ENCODE assay signal across 13 cellular contexts in genomic region chr1:1826356-1827088, GRCh38. TPM values are rescaled to one million over a fixed set of nuclear protein-coding genes. Genes with fewer than 3 reads are reported as not detected.
DNase-seq lines count a peak whose midpoint lies in the region; ATAC-seq, FAIRE-seq and TF ChIP-seq lines count a peak whose summit lies in the region.
"Had no signal": no experiment of that assay in that cellular context is flagged by ENCODE, and none has a peak within 500 bp of the region (broad histone marks: within the 10 kb centered on the region; RNA-seq: fewer than 3 reads in every experiment).

No MANE protein-coding gene starts in this region.

- no peaks in the 10 kb centered on the region for H3K9me3 Mint-ChIP-seq in activated T-helper 17 cell treated with anti-CD3 and anti-CD28 coated beads, Interleukin-2, amount 50 U/mL, for 72 hours

- FAIRE-seq in GM19239 (lab: Jason Lieb, UNC): peak; percentile 26

- TF ChIP-seq CTCF in A673 (conservative IDR thresholded peaks at IDR 0.05; ENCODE audit: low read depth, low read length) (no peak), left lung (IDR thresholded peaks at IDR 0.05) (no peak), breast epithelium (IDR thresholded peaks at IDR 0.05) (no peak), omental fat pad (IDR thresholded peaks at IDR 0.05) (no peak)

- peaks cover 73% of the 10 kb centered on the region for H3K36me3 Mint-ChIP-seq in activated T-helper 17 cell treated with anti-CD3 and anti-CD28 coated beads, Interleukin-2, amount 50 U/mL, for 72 hours (ENCODE audit: low read depth)

- H3K36me3 ChIP-seq in A673 (ENCODE audit: insufficient read depth, low read length, poor library complexity, severe bottlenecking): peaks cover 42% of the 10 kb centered on the region
- peaks cover 0 to 66% of the 10 kb centered on the region in 2 donors for H3K36me3 ChIP-seq in left lung
- H3K36me3 ChIP-seq in breast epithelium: no peaks in the 10 kb centered on the region

- H3K4me1 Mint-ChIP-seq in activated T-helper 17 cell treated with anti-CD3 and anti-CD28 coated beads, Interleukin-2, amount 50 U/mL, for 72 hours: peaks cover 23% of the 10 kb centered on the region

- H3K27me3 Mint-ChIP-seq in activated T-helper 17 cell treated with anti-CD3 and anti-CD28 coated beads, Interleukin-2, amount 50 U/mL, for 72 hours: no peaks in the 10 kb centered on the region

- peaks cover 26% of the 10 kb centered on the region for H3K4me1 ChIP-seq in A673 (ENCODE audit: insufficient read depth, low read length, poor library complexity, severe bottlenecking)
- peaks cover 0 to 16% of the 10 kb centered on the region in 2 donors for H3K4me1 ChIP-seq in left lung
- H3K4me1 ChIP-seq in breast epithelium: no peaks in the 10 kb centered on the region

- BruUV-seq in A673 (replicated peaks; lab: Mats Ljungman, UMichigan): no TSS peak

- DNase-seq in A673 (ENCODE audit: low spot score) (peak; percentile 74), GM19239 (ENCODE audit: insufficient read length, low spot score) (no peak), left lung (no peak), middle frontal gyrus (ENCODE audit: extremely low spot score, low spot score) (no peak), breast epithelium (ENCODE audit: low spot score in 2 of 2) (no peak), omental fat pad (ENCODE audit: low spot score) (no peak)
- DNase-seq: central memory CD4-positive, alpha-beta T cell; COR-L47; heart left ventricle; NCI-H510A had no signal

- H3K27ac Mint-ChIP-seq in activated T-helper 17 cell treated with anti-CD3 and anti-CD28 coated beads, Interleukin-2, amount 50 U/mL, for 72 hours: peak overlapping the region; percentile 34

- intact Hi-C loops in A673 (cut with micrococcal nuclease; ENCODE audit: unreplicated experiment): no loop called here
- intact Hi-C loops in left lung (cut with DNase I): no loop called here
- intact Hi-C loops in breast epithelium (cut with DNase I; ENCODE audit: low total_unique reads): no loop called here

- H3K27me3 ChIP-seq in A673 (replicated peaks; ENCODE audit: insufficient read depth, low read depth, low read length, poor library complexity) (no peaks in the 10 kb centered on the region), left lung (no peaks in the 10 kb centered on the region), breast epithelium (no peaks in the 10 kb centered on the region)
- H3K27me3 ChIP-seq: heart left ventricle had no signal

- CTCF ChIA-PET in A673 (lab: Charles Lee): interaction anchor here (1.5 kb wide), 1 partner anchor 82 kb away, joined by 4 read pairs; no protein-coding TSS in a partner anchor

- POLR2A ChIA-PET in A673 (lab: Charles Lee; ENCODE audit: low non-redundant PET): no interaction called here

- H3K9me3 ChIP-seq in A673 (ENCODE audit: low read depth, low read length, poor library complexity, severe bottlenecking) (no peaks in the 10 kb centered on the region), left lung (no peaks in the 10 kb centered on the region), breast epithelium (no peaks in the 10 kb centered on the region)
- H3K9me3 ChIP-seq: heart left ventricle had no signal

- H3K4me3 ChIP-seq in A673 (ENCODE audit: low read depth, low read length, poor library complexity, severe bottlenecking): no peak overlapping the region
- no peak overlapping the region for H3K4me3 ChIP-seq in left lung
- no peak overlapping the region for H3K4me3 ChIP-seq in breast epithelium
- H3K4me3 ChIP-seq: heart left ventricle had no signal

- no peak for ATAC-seq in activated T-helper 17 cell treated with anti-CD3 and anti-CD28 coated beads, Interleukin-2, amount 50 U/mL, for 72 hours (replicated peaks)
- peak; percentile 55 for ATAC-seq in left lung
- ATAC-seq in GM21367 (IDR thresholded peaks at IDR 0.05; ENCODE audit: unreplicated experiment): no peak
- ATAC-seq in omental fat pad (ENCODE audit: low FRiP score): no peak
- ATAC-seq: heart left ventricle had no signal

- peak overlapping the region; percentile 63 for H3K27ac ChIP-seq in A673 (ENCODE audit: low read depth, low read length, poor library complexity, severe bottlenecking)
- H3K27ac ChIP-seq in left lung: no peak overlapping the region
- H3K27ac ChIP-seq in breast epithelium: no peak overlapping the region
- H3K27ac ChIP-seq: KMS-11 had no signal

- TF ChIP-seq POLR2A in breast epithelium (IDR thresholded peaks at IDR 0.05): no peak

- H3K4me3 Mint-ChIP-seq in activated T-helper 17 cell treated with anti-CD3 and anti-CD28 coated beads, Interleukin-2, amount 50 U/mL, for 72 hours: no peak overlapping the region

RNA-seq across cellular contexts. Expression of gene NADK, which starts 48.3 kb away (rescaled TPM):
- total RNA-seq in A673 (2021): 81.3 and 86.2 TPM in 2 replicates
- total RNA-seq in activated T-helper 17 cell treated with anti-CD3 and anti-CD28 coated beads, Interleukin-2, amount 50 U/mL, for 72 hours: 10 to 100 TPM; 39.0 to 90.2 TPM
- 100 to 1,000 TPM in 1 of 2 donors, 10 to 100 TPM in 1; 82.3 to 126 TPM for total RNA-seq in left lung
- 10 to 100 TPM; 71.1 to 89.1 (median 87.4) TPM for total RNA-seq in breast epithelium
- total RNA-seq in omental fat pad: 100 to 1,000 TPM in 3 of 4 donors, 10 to 100 TPM in 1; 97.2 to 136 (median 114) TPM
